ENCODE assay signal across 11 cellular contexts in the genomic region with DNA sequence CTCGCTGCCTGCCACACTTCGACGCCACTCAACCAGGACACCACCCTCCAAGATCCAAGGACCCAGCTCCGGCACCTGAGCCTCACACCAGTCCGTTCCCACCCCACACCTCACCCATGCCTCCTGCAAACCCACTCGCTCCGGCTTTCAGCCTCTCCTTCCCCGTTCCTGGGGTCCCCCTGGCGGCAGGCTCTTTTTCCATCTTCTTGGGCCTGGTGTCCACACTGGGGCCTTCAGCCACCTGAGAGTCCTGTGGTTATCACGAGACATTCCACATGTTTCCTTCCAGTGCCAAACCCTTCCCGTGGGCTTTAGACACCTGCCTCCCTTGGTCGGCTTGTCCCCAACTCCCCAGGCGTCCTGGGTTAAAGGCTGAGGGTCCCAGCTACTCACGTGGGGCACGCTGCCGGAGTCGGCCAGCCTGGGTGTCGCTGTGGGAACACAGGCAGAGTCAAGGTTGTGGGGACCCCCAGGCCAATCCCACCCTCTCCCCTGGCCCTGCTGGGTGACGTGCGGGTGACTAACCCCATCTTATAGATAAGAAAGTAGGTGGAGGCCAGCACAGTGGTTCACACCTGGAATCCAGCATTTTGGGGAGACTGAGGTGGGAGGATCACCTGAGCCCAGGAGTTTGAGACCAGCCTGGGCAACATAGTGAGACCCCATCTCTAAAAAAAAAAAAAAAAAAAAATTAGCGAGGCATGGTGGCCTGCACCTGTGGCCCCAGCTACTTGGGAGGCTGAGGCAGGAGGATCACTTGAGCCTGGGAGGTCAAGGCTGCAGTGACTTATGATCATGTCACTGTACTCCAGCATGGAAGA. TPM values are rescaled to one million over a fixed set of nuclear protein-coding genes. Genes with fewer than 3 reads are reported as not detected.
DNase-seq lines count a peak whose midpoint lies in the region; ATAC-seq and TF ChIP-seq lines count a peak whose summit lies in the region.
"Had no signal": no experiment of that assay in that cellular context is flagged by ENCODE, and none has a peak within 500 bp of the region (broad histone marks: within the 10 kb centered on the region; RNA-seq: fewer than 3 reads in every experiment).

No MANE protein-coding gene starts in this region.

- H3K9me3 Mint-ChIP-seq in activated naive CD4-positive, alpha-beta T cell treated with anti-CD3 and anti-CD28 coated beads for 36 hours, result no peaks in the 10 kb centered on the region
- H3K9me3 Mint-ChIP-seq in WTC11, result no peaks in the 10 kb centered on the region
- H3K9me3 Mint-ChIP-seq in activated CD8-positive, alpha-beta memory T cell treated with anti-CD3 and anti-CD28 coated beads, Interleukin-2, amount 10 ng/mL, durations not matched to agents 7 days and 5 days (ENCODE audit: low read depth), result no peaks in the 10 kb centered on the region

- H3K4me1 Mint-ChIP-seq in activated naive CD4-positive, alpha-beta T cell treated with anti-CD3 and anti-CD28 coated beads for 36 hours (ENCODE audit: low read depth), result peaks cover 33% of the 10 kb centered on the region
- peaks cover 3% of the 10 kb centered on the region; the same call in 1 of the 2 replicates for H3K4me1 Mint-ChIP-seq in WTC11
- peaks cover 22% of the 10 kb centered on the region for H3K4me1 Mint-ChIP-seq in activated CD8-positive, alpha-beta memory T cell treated with anti-CD3 and anti-CD28 coated beads, Interleukin-2, amount 10 ng/mL, durations not matched to agents 7 days and 5 days

- no peak for DNase-seq in activated naive CD4-positive, alpha-beta T cell treated with anti-CD3 and anti-CD28 coated beads for 36 hours
- no peak for DNase-seq in activated naive CD4-positive, alpha-beta T cell treated with Interleukin-2 at 50 U/mL for 16 hours
- peak; percentile 86 for DNase-seq in WTC11 (ENCODE audit: low spot score)
- no peak for DNase-seq in iPS DF 6.9 (ENCODE audit: low read depth, low spot score)
- no peak for DNase-seq in activated CD8-positive, alpha-beta memory T cell treated with anti-CD3 and anti-CD28 coated beads, Interleukin-2, amount 10 ng/mL, durations not matched to agents 7 days and 5 days
- DNase-seq: NCI-H446 had no signal

- peak overlapping the region; percentile 28 for H3K4me3 Mint-ChIP-seq in activated naive CD4-positive, alpha-beta T cell treated with anti-CD3 and anti-CD28 coated beads for 36 hours
- peak overlapping the region; percentile 69 for H3K4me3 Mint-ChIP-seq in WTC11
- no peak overlapping the region for H3K4me3 Mint-ChIP-seq in activated CD8-positive, alpha-beta memory T cell treated with anti-CD3 and anti-CD28 coated beads, Interleukin-2, amount 10 ng/mL, durations not matched to agents 7 days and 5 days

- no CpG with 5 or more reads among the region's 21 CpGs for WGBS in iPS DF 6.9 (ENCODE audit: insufficient coverage, insufficient read length)

- H3K4me3 ChIP-seq in iPS DF 6.9 (ENCODE audit: low read length) (peak overlapping the region; percentile 27; the same call in 1 of the 2 replicates), skeletal muscle tissue (ENCODE audit: low read length in 3 of 3) (peak overlapping the region; percentile 61 to 86 (median 78))

- peaks cover 11% of the 10 kb centered on the region for H3K4me1 ChIP-seq in iPS DF 6.9 (ENCODE audit: control insufficient read depth, insufficient read depth, low read length)
- peaks cover 21 to 65% (median 42%) of the 10 kb centered on the region in 3 donors for H3K4me1 ChIP-seq in skeletal muscle tissue (ENCODE audit: control insufficient read depth in 3 of 3, insufficient read depth in 3 of 3, low read length in 3 of 3)

- H3K27me3 Mint-ChIP-seq in activated naive CD4-positive, alpha-beta T cell treated with anti-CD3 and anti-CD28 coated beads for 36 hours (ENCODE audit: low read depth), result peaks cover 12% of the 10 kb centered on the region
- peaks cover 39% of the 10 kb centered on the region for H3K27me3 Mint-ChIP-seq in WTC11 (ENCODE audit: low read depth)
- peaks cover 24% of the 10 kb centered on the region for H3K27me3 Mint-ChIP-seq in activated CD8-positive, alpha-beta memory T cell treated with anti-CD3 and anti-CD28 coated beads, Interleukin-2, amount 10 ng/mL, durations not matched to agents 7 days and 5 days

- ATAC-seq in WTC11 (peak; percentile 30), GM18907 (IDR thresholded peaks at IDR 0.05; ENCODE audit: unreplicated experiment) (no peak), GM21360 (IDR thresholded peaks at IDR 0.05; ENCODE audit: unreplicated experiment) (no peak)
- no peak for ATAC-seq in activated CD8-positive, alpha-beta memory T cell treated with anti-CD3 and anti-CD28 coated beads, Interleukin-2, amount 10 ng/mL, durations not matched to agents 7 days and 5 days
- ATAC-seq: HCT116 had no signal

- intact Hi-C loops in activated naive CD4-positive, alpha-beta T cell treated with anti-CD3 and anti-CD28 coated beads for 36 hours (cut with micrococcal nuclease), result no loop called here

- H3K9ac ChIP-seq in skeletal muscle tissue (ENCODE audit: low read depth in 1 of 3, low read length in 3 of 3), result peak overlapping the region; percentile 51 to 99 (median 75)

- no peaks in the 10 kb centered on the region for H3K36me3 Mint-ChIP-seq in activated naive CD4-positive, alpha-beta T cell treated with anti-CD3 and anti-CD28 coated beads for 36 hours (ENCODE audit: low read depth)
- H3K36me3 Mint-ChIP-seq in WTC11, result no peaks in the 10 kb centered on the region
- no peaks in the 10 kb centered on the region for H3K36me3 Mint-ChIP-seq in activated CD8-positive, alpha-beta memory T cell treated with anti-CD3 and anti-CD28 coated beads, Interleukin-2, amount 10 ng/mL, durations not matched to agents 7 days and 5 days

- H3K9me3 ChIP-seq in iPS DF 6.9 (ENCODE audit: control insufficient read depth, insufficient read depth, low read length) (no peaks in the 10 kb centered on the region), skeletal muscle tissue (ENCODE audit: control insufficient read depth in 3 of 3, low read length in 3 of 3) (no peaks in the 10 kb centered on the region)
- H3K9me3 ChIP-seq: neutrophil had no signal

- H3K27me3 ChIP-seq in iPS DF 6.9 (ENCODE audit: control insufficient read depth, insufficient read depth, low read length) (peaks cover 29% of the 10 kb centered on the region; the same call in 1 of the 2 replicates), skeletal muscle tissue (ENCODE audit: control insufficient read depth in 3 of 3, insufficient read depth in 3 of 3, low read length in 3 of 3) (peaks cover 3 to 21% (median 3%) of the 10 kb centered on the region in 3 donors)

- no peaks in the 10 kb centered on the region for H3K36me3 ChIP-seq in iPS DF 6.9 (ENCODE audit: control insufficient read depth, insufficient read depth, low read length)
- peaks cover 6 to 17% (median 8%) of the 10 kb centered on the region in 3 donors for H3K36me3 ChIP-seq in skeletal muscle tissue (ENCODE audit: control insufficient read depth in 3 of 3, insufficient read depth in 3 of 3, low read length in 3 of 3)
- H3K36me3 ChIP-seq: neutrophil had no signal

- H3K27ac ChIP-seq in iPS DF 6.9 (ENCODE audit: low read length) (no peak overlapping the region), skeletal muscle tissue (ENCODE audit: low read depth, low read length) (peak overlapping the region; percentile 100)
- H3K27ac ChIP-seq: neutrophil had no signal

- no peak overlapping the region for H3K27ac Mint-ChIP-seq in activated naive CD4-positive, alpha-beta T cell treated with anti-CD3 and anti-CD28 coated beads for 36 hours
- H3K27ac Mint-ChIP-seq in WTC11, result no peak overlapping the region
- H3K27ac Mint-ChIP-seq in activated CD8-positive, alpha-beta memory T cell treated with anti-CD3 and anti-CD28 coated beads, Interleukin-2, amount 10 ng/mL, durations not matched to agents 7 days and 5 days, result no peak overlapping the region

- POLR2A ChIA-PET in WTC11 (lab: Charles Lee), result interaction anchor here (1.3 to 1.5 kb wide), 2 partner anchors 11 to 15 kb away, joined by 3 to 4 read pairs; no protein-coding TSS in a partner anchor

- CTCF ChIA-PET in activated naive CD4-positive, alpha-beta T cell treated with anti-CD3 and anti-CD28 coated beads for 36 hours (lab: Charles Lee), result interaction anchor here (0.7 to 3.6 kb wide), 4 partner anchors 7 to 111 kb away, joined by 3 to 14 read pairs (median 6); no protein-coding TSS in a partner anchor
- CTCF ChIA-PET in WTC11 (lab: Charles Lee), result interaction anchor here (0.6 to 6.2 kb wide), 25 partner anchors 7 to 222 kb away, joined by 3 to 65 read pairs (median 6); a partner anchor contains a TSS
- CTCF ChIA-PET in activated CD8-positive, alpha-beta memory T cell treated with anti-CD3 and anti-CD28 coated beads, Interleukin-2, amount 10 ng/mL, durations not matched to agents 7 days and 5 days (lab: Charles Lee), result interaction anchor here (1.2 to 5.5 kb wide), 5 partner anchors 8 to 19 kb away, joined by 4 to 39 read pairs (median 7); a partner anchor contains a TSS

- peak; percentile 46; the same call in 1 of the 2 replicates for TF ChIP-seq CTCF in WTC11 (IDR thresholded peaks at IDR 0.05)

RNA-seq across cellular contexts. Expression of a gene that starts 2.0 kb away (rescaled TPM):
- total RNA-seq in activated naive CD4-positive, alpha-beta T cell treated with anti-CD3 and anti-CD28 coated beads for 36 hours, result under 1 TPM; 0.55 to 0.81 TPM
- total RNA-seq in WTC11 (2021) (0.33 to 1.4 TPM (median 0.73 TPM) in 3 replicates), skeletal muscle tissue (79.3 TPM)
- 1 to 10 TPM in 1 of 2 experiments, not detected in 1; 1.0 TPM for total RNA-seq in activated CD8-positive, alpha-beta memory T cell treated with anti-CD3 and anti-CD28 coated beads, Interleukin-2, amount 10 ng/mL, durations not matched to agents 7 days and 5 days

RNA-seq across cellular contexts. Expression of a gene that starts 5.1 kb away (rescaled TPM):
- 1 to 10 TPM; 2.6 to 4.0 TPM for total RNA-seq in activated naive CD4-positive, alpha-beta T cell treated with anti-CD3 and anti-CD28 coated beads for 36 hours
- 4.7 to 11.2 TPM (median 5.2 TPM) in 3 replicates for total RNA-seq in WTC11 (2021)
- total RNA-seq in skeletal muscle tissue, result 0.52 TPM
- total RNA-seq in activated CD8-positive, alpha-beta memory T cell treated with anti-CD3 and anti-CD28 coated beads, Interleukin-2, amount 10 ng/mL, durations not matched to agents 7 days and 5 days, result 1 to 10 TPM; 5.1 to 6.0 TPM

RNA-seq across cellular contexts. Expression of a gene that starts 17.6 kb away (rescaled TPM):
- 100 to 1,000 TPM; 154 to 158 TPM for total RNA-seq in activated naive CD4-positive, alpha-beta T cell treated with anti-CD3 and anti-CD28 coated beads for 36 hours
- total RNA-seq in WTC11 (2021) (167 to 184 TPM (median 169 TPM) in 3 replicates), skeletal muscle tissue (37.6 TPM)
- 100 to 1,000 TPM; 167 to 178 TPM for total RNA-seq in activated CD8-positive, alpha-beta memory T cell treated with anti-CD3 and anti-CD28 coated beads, Interleukin-2, amount 10 ng/mL, durations not matched to agents 7 days and 5 days

RNA-seq across cellular contexts. Expression of a gene that starts 18.1 kb away (rescaled TPM):
- 10 to 100 TPM; 56.9 to 60.6 TPM for total RNA-seq in activated naive CD4-positive, alpha-beta T cell treated with anti-CD3 and anti-CD28 coated beads for 36 hours
- total RNA-seq in WTC11 (2021) (164 to 189 TPM (median 167 TPM) in 3 replicates), skeletal muscle tissue (63.2 TPM)
- 10 to 100 TPM; 78.3 to 80.8 TPM for total RNA-seq in activated CD8-positive, alpha-beta memory T cell treated with anti-CD3 and anti-CD28 coated beads, Interleukin-2, amount 10 ng/mL, durations not matched to agents 7 days and 5 days

RNA-seq across cellular contexts. Expression of a gene that starts 27.7 kb away (rescaled TPM):
- not detected for total RNA-seq in activated naive CD4-positive, alpha-beta T cell treated with anti-CD3 and anti-CD28 coated beads for 36 hours
- not detected in 3 replicates for total RNA-seq in WTC11 (2021)
- total RNA-seq in skeletal muscle tissue, result not detected
- under 1 TPM in 1 of 2 experiments, not detected in 1; 0.54 TPM for total RNA-seq in activated CD8-positive, alpha-beta memory T cell treated with anti-CD3 and anti-CD28 coated beads, Interleukin-2, amount 10 ng/mL, durations not matched to agents 7 days and 5 days

Comparison
In these comparisons a context has a peak if more than half of its experiments do, and no peak if none do; other contexts are left out.
1. RNA of a gene that starts 2.0 kb away (total RNA-seq): 79.3 TPM in skeletal muscle tissue (single experiment); 1.0 TPM in activated CD8-positive, alpha-beta memory T cell treated with anti-CD3 and anti-CD28 coated beads, Interleukin-2, amount 10 ng/mL, durations not matched to agents 7 days and 5 days, 0.55 to 0.81 TPM in activated naive CD4-positive, alpha-beta T cell treated with anti-CD3 and anti-CD28 coated beads for 36 hours and 0.33 to 1.4 TPM in WTC11; every median in the first group is over 10 times any median in the second.